ENCODE assay signal across 14 cellular contexts in genomic region chr4:4302416-4302815, GRCh38.
"Had no signal": no experiment of that assay in that cellular context is flagged by ENCODE, and none has a peak within 500 bp of the region (broad histone marks: within the 10 kb centered on the region; RNA-seq: fewer than 3 reads in every experiment).

No MANE protein-coding gene starts in this region.

- H3K27me3 Mint-ChIP-seq: activated CD4-positive, alpha-beta memory T cell treated with anti-CD3 and anti-CD28 coated beads for 36 hours had no signal

- H3K79me2 ChIP-seq: parathyroid adenoma had no signal

- H3K9me3 ChIP-seq: adrenal gland, esophagus muscularis mucosa, uterus had no signal

- H3K4me1 Mint-ChIP-seq: nephron had no signal

- DNase-seq: activated CD4-positive, alpha-beta memory T cell treated with anti-CD3 and anti-CD28 coated beads for 36 hours; activated CD4-positive, alpha-beta T cell treated with anti-CD3 and anti-CD28 coated beads for 1 hour; activated naive CD4-positive, alpha-beta T cell treated with Interleukin-2 at 50 U/mL for 16 hours; cerebellar nuclear complex; dermis blood vessel endothelial cell; endodermal cell; mesenchymal stem cell; stimulated activated CD4-positive, alpha-beta T cell treated with anti-CD3 and anti-CD28 coated beads, Interleukin-15, amount 100 ng/mL, for 24 hours; SW 1271; uterus had no signal

- H3K9ac ChIP-seq: parathyroid adenoma had no signal

- H3K4me1 ChIP-seq: adrenal gland, esophagus muscularis mucosa, parathyroid adenoma, uterus had no signal

- H3K27me3 ChIP-seq: adrenal gland, esophagus muscularis mucosa, uterus had no signal

- H3K4me3 ChIP-seq: adrenal gland, esophagus muscularis mucosa, uterus had no signal

- H2AFZ ChIP-seq: parathyroid adenoma had no signal

- H3K27ac Mint-ChIP-seq: activated CD4-positive, alpha-beta memory T cell treated with anti-CD3 and anti-CD28 coated beads for 36 hours; endodermal cell; nephron had no signal

- H3K27ac ChIP-seq: adrenal gland, esophagus muscularis mucosa, parathyroid adenoma, uterus had no signal

- H3K4me3 Mint-ChIP-seq: activated CD4-positive, alpha-beta memory T cell treated with anti-CD3 and anti-CD28 coated beads for 36 hours; endodermal cell; nephron had no signal

- H3K36me3 ChIP-seq: uterus had no signal

- H3K9me3 Mint-ChIP-seq: activated CD4-positive, alpha-beta memory T cell treated with anti-CD3 and anti-CD28 coated beads for 36 hours; endodermal cell; nephron had no signal
